ENCODE assay signal across 9 cellular contexts in the genomic region with DNA sequence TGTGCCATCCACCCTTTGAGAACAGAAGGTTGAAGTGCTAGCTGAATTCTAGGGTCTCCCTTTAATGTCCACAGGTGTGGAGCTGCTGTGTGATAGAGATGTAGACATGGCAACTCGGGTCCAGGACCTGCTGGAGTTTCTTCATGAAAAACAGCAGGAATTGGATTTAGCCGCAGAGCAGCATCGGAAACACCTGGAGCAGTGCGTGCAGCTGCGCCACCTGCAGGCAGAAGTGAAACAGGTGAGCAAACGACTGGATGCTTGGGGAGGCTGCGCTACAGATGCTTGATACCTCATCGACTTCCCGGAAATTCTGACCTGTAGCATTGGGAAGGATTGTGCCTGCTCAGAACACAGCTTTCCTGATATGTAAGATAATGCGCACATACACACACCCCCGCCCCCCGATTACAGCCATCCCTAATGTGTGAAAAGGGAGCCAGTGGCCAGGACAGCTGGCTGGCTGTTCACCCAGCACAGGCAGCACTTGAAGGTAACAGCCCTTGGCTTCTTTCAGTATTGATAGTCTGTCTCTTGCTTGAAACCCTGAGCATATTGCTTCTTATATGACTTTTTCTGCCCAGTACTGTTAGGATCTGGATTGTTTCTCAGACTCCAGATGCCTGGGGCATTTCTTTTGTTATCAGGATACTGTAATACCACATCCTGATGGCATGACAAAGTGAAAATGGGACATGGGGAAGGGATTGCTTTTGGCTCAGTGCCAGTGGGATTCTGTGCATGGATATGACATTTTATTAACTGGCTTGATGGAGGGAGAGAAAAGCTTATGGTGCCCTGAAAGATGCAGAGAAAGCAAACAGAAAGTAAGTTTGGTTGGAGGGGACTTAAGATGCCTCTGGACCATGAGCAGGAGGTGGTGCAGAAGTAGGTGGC.
DNase-seq lines count a peak whose midpoint lies in the region; ATAC-seq and TF ChIP-seq lines count a peak whose summit lies in the region.
"Had no signal": no experiment of that assay in that cellular context is flagged by ENCODE, and none has a peak within 500 bp of the region (broad histone marks: within the 10 kb centered on the region; RNA-seq: fewer than 3 reads in every experiment).

No MANE protein-coding gene starts in this region.

- peaks cover 9% of the 10 kb centered on the region for H3K4me1 ChIP-seq in Loucy (ENCODE audit: insufficient read depth, low read length, poor library complexity, severe bottlenecking)
- H3K4me1 ChIP-seq in adipocyte (ENCODE audit: control insufficient read depth, insufficient read depth, low read length) = no peaks in the 10 kb centered on the region
- peaks cover 0 to 4% of the 10 kb centered on the region in 2 donors for H3K4me1 ChIP-seq in lung (ENCODE audit: control insufficient read depth in 2 of 2, insufficient read depth in 2 of 2, low read length in 2 of 2)

- H3K4me3 ChIP-seq in Loucy (ENCODE audit: low read length, poor library complexity, severe bottlenecking) (no peak overlapping the region), adipocyte (ENCODE audit: low read length) (no peak overlapping the region), lung (no peak overlapping the region)
- H3K4me3 ChIP-seq: SK-N-MC had no signal

- no peaks in the 10 kb centered on the region for H3K79me2 ChIP-seq in Loucy (ENCODE audit: insufficient read depth, low read length)

- peaks cover 83% of the 10 kb centered on the region; the same call in 1 of the 2 replicates for H3K36me3 ChIP-seq in Loucy (ENCODE audit: insufficient read depth, low read length)
- H3K36me3 ChIP-seq in adipocyte (ENCODE audit: control insufficient read depth, insufficient read depth, low read length, severe bottlenecking) = peaks cover 96% of the 10 kb centered on the region
- H3K36me3 ChIP-seq in lung (ENCODE audit: control insufficient read depth in 2 of 2, insufficient read depth in 2 of 2, low read length in 2 of 2) = peaks cover 52% of the 10 kb centered on the region in 2 donors

- H3K9me2 ChIP-seq in Loucy (replicated peaks; ENCODE audit: low read depth, low read length) = no peaks in the 10 kb centered on the region

- in situ Hi-C loops in KBM-7 (cut with MboI; ENCODE audit: low pct_unique_long_range_greater_than_20kb, low sequenced_read_pairs) = no loop called here

- peak; percentile 74 for TF ChIP-seq CTCF in Loucy (conservative IDR thresholded peaks at IDR 0.05; ENCODE audit: low read length)
- peak; percentile 3 for TF ChIP-seq CTCF in lung (IDR thresholded peaks at IDR 0.05; ENCODE audit: control extremely low read depth, extremely low read depth)

- H3K27me3 ChIP-seq in Loucy (ENCODE audit: insufficient read depth, low read length, poor library complexity, severe bottlenecking) (no peaks in the 10 kb centered on the region), adipocyte (replicated peaks; ENCODE audit: control insufficient read depth, insufficient read depth, low read length) (no peaks in the 10 kb centered on the region), lung (ENCODE audit: control insufficient read depth, insufficient read depth) (no peaks in the 10 kb centered on the region)

- no peak overlapping the region for H3K27ac ChIP-seq in lung (ENCODE audit: low read depth in 1 of 2, low read length in 1 of 2)
- H3K27ac ChIP-seq: SK-N-MC had no signal

- no peak for ATAC-seq in lung (ENCODE audit: insufficient read depth, low FRiP score)
- no peak for ATAC-seq in GM19395 (IDR thresholded peaks at IDR 0.05; ENCODE audit: unreplicated experiment)

- no peaks in the 10 kb centered on the region for H3F3A ChIP-seq in Loucy (ENCODE audit: low read depth)

- H3K9me3 ChIP-seq in Loucy (ENCODE audit: insufficient read depth, low read depth, low read length) (no peaks in the 10 kb centered on the region), adipocyte (ENCODE audit: control insufficient read depth, low read length) (no peaks in the 10 kb centered on the region), lung (ENCODE audit: control insufficient read depth in 2 of 2, insufficient read depth in 1 of 2, low read length in 1 of 2) (no peaks in the 10 kb centered on the region)

- WGBS in lung, 2 donors = 86 to 92% methylated on average over 12 of the region's 12 CpGs

- H3K9ac ChIP-seq in Loucy (ENCODE audit: low read depth, low read length, poor library complexity, severe bottlenecking) (no peak overlapping the region), adipocyte (ENCODE audit: low read length) (no peak overlapping the region)

- no peak overlapping the region for H3K4me2 ChIP-seq in Loucy (ENCODE audit: low read depth, low read length, poor library complexity, severe bottlenecking)

- H4K20me1 ChIP-seq in Loucy (ENCODE audit: insufficient read depth, low read length, poor library complexity, severe bottlenecking) = no peaks in the 10 kb centered on the region

- no peak overlapping the region for H2AFZ ChIP-seq in Loucy (ENCODE audit: low read length)

- peak; percentile 73 for DNase-seq in ELF-1 (ENCODE audit: low read depth, low spot score)
- peak; percentile 25 for DNase-seq in adipocyte (ENCODE audit: low read depth)
- DNase-seq in lung (ENCODE audit: low spot score) = no peak
- no peak for DNase-seq in SIG-M5 (lab: John Stamatoyannopoulos, UW)
- DNase-seq in KBM-7 = no peak
- no peak for DNase-seq in mucosa of gallbladder (ENCODE audit: low spot score)

Comparison
In these comparisons a context has a peak if more than half of its experiments do, and no peak if none do; other contexts are left out.
1. DNase-seq: peak in ELF-1 (single experiment) and adipocyte (single experiment); none in lung (single experiment), SIG-M5 (single experiment), KBM-7 (single experiment) and mucosa of gallbladder (single experiment).